1 cellular context compared by ENCODE assay signal in genomic region chr16:84116720-84117481, GRCh38.
TF ChIP-seq lines count a peak whose summit lies in the region.

MBTPS1 (minus strand) TSS chr16:84116942; CDS start chr16:84101783, 15,159 bp downstream.

TF ChIP-seq in HCT116, 20 proteins besides CTCF, POLR2A, EP300 and RAD21 (continued from another document):
- TF ChIP-seq TCF7L2 (IDR thresholded peaks at IDR 0.05; ENCODE audit: borderline replicate concordance, extremely low read depth, insufficient read depth, insufficient read length): peak; percentile 57
- peak; percentile 75; the same call in 1 of the 2 replicates for TF ChIP-seq CBX3 (IDR thresholded peaks at IDR 0.05; ENCODE audit: low read depth)
- peak; percentile 94 for TF ChIP-seq SIN3A (IDR thresholded peaks at IDR 0.05; ENCODE audit: low read depth)
- TF ChIP-seq EZH2phosphoT487 (IDR thresholded peaks at IDR 0.05; ENCODE audit: borderline replicate concordance): no peak
- no peak; the same call in 1 of the 2 replicates for TF ChIP-seq SRF (IDR thresholded peaks at IDR 0.05; ENCODE audit: low read depth)
- TF ChIP-seq POLR2AphosphoS5 (IDR thresholded peaks at IDR 0.05; ENCODE audit: low read depth, low read length): peak; percentile 93
- no peak for TF ChIP-seq ELF1 (IDR thresholded peaks at IDR 0.05; ENCODE audit: borderline replicate concordance, low read depth)
TF ChIP-seq in HCT116: peak in this region for 10.
